ENCODE assay signal across 8 cellular contexts in the genomic region with DNA sequence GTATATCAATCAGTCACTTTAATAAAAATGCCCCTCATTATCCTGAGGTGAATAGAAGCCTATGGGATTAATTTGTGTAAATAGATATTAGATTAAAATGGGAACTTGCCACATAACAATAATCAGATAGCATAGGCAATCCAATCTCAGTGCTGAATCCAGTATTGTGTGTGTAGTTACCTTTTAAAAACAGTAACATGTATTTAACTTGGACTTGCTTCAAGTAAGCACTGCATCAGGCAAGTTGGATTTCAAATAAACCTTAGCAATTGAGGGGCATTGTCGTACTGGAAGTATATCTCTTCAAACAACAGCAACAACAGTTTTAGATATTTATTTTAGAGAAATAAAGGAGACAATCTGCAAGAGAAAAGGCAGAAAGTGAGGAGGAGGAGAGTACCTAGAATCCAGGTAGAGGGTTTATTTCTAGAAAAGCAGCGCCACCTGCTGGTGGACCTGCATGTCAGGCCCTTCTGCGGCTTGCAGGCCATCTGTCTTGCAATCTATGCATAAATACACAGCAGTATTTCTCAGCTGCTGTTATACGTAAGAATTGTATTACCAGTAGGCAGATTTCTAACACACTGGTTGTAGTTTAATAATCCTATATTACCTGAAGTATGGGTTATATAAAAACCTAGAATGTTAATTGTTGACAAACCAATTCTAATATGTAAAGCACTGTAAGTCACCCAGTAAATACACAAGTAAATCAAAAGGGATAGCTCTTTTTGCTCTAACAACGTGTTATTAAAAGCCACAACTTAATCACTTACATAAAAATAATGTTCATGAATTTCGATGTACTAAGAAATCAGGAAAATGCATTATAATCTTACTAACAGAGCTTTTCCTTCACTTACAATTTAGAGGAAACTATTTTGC.
DNase-seq lines count a peak whose midpoint lies in the region; ATAC-seq, FAIRE-seq and TF ChIP-seq lines count a peak whose summit lies in the region.

No MANE protein-coding gene starts in this region.

- H3K4me1 Mint-ChIP-seq in CD8-positive, alpha-beta memory T cell, result no peaks in the 10 kb centered on the region
- no peaks in the 10 kb centered on the region for H3K4me1 Mint-ChIP-seq in natural killer cell
- no peaks in the 10 kb centered on the region for H3K4me1 Mint-ChIP-seq in stimulated activated effector memory CD8-positive, alpha-beta T cell treated with anti-CD3 and anti-CD28 coated beads, Interleukin-12 subunit alpha, Interleukin-12 subunit beta, amount 100 ng/mL, for 72 hours

- no peaks in the 10 kb centered on the region for H3K9me3 ChIP-seq in CD8-positive, alpha-beta memory T cell (ENCODE audit: low read length)
- H3K9me3 ChIP-seq in esophagus muscularis mucosa, result no peaks in the 10 kb centered on the region

- no peaks in the 10 kb centered on the region for H3K36me3 ChIP-seq in CD8-positive, alpha-beta memory T cell (ENCODE audit: insufficient read depth, low read length)
- H3K36me3 ChIP-seq in esophagus muscularis mucosa, result no peaks in the 10 kb centered on the region

- no peak overlapping the region for H3K27ac Mint-ChIP-seq in CD8-positive, alpha-beta memory T cell
- H3K27ac Mint-ChIP-seq in natural killer cell, result no peak overlapping the region
- no peak overlapping the region for H3K27ac Mint-ChIP-seq in stimulated activated effector memory CD8-positive, alpha-beta T cell treated with anti-CD3 and anti-CD28 coated beads, Interleukin-12 subunit alpha, Interleukin-12 subunit beta, amount 100 ng/mL, for 72 hours

- H3K4me3 Mint-ChIP-seq in CD8-positive, alpha-beta memory T cell, result no peak overlapping the region
- no peak overlapping the region for H3K4me3 Mint-ChIP-seq in natural killer cell
- no peak overlapping the region for H3K4me3 Mint-ChIP-seq in stimulated activated effector memory CD8-positive, alpha-beta T cell treated with anti-CD3 and anti-CD28 coated beads, Interleukin-12 subunit alpha, Interleukin-12 subunit beta, amount 100 ng/mL, for 72 hours

- POLR2A ChIA-PET in CD8-positive, alpha-beta memory T cell (lab: Charles Lee), result no interaction called here

- CTCF ChIA-PET in CD8-positive, alpha-beta memory T cell (lab: Charles Lee), result no interaction called here

- TF ChIP-seq CTCF in esophagus muscularis mucosa (IDR thresholded peaks at IDR 0.05), result peak; percentile 85 to 94 (median 93)
- peak; percentile 99 for TF ChIP-seq CTCF in natural killer cell (IDR thresholded peaks at IDR 0.05)

- no peaks in the 10 kb centered on the region for H3K36me3 Mint-ChIP-seq in CD8-positive, alpha-beta memory T cell
- H3K36me3 Mint-ChIP-seq in natural killer cell, result no peaks in the 10 kb centered on the region
- no peaks in the 10 kb centered on the region for H3K36me3 Mint-ChIP-seq in stimulated activated effector memory CD8-positive, alpha-beta T cell treated with anti-CD3 and anti-CD28 coated beads, Interleukin-12 subunit alpha, Interleukin-12 subunit beta, amount 100 ng/mL, for 72 hours

- peak; percentile 20 for FAIRE-seq in HTR-8/SVneo (lab: Jason Lieb, UNC)

- no peaks in the 10 kb centered on the region for H3K27me3 ChIP-seq in CD8-positive, alpha-beta memory T cell (ENCODE audit: insufficient read depth, low read length, poor library complexity, severe bottlenecking)
- H3K27me3 ChIP-seq in esophagus muscularis mucosa, result no peaks in the 10 kb centered on the region

- ATAC-seq in GM21360 (IDR thresholded peaks at IDR 0.05; ENCODE audit: unreplicated experiment), result peak; percentile 75
- ATAC-seq in natural killer cell, result peak in 2 of 3 donors; percentile 40 to 76
- peak; percentile 55 for ATAC-seq in stimulated activated effector memory CD8-positive, alpha-beta T cell treated with anti-CD3 and anti-CD28 coated beads, Interleukin-12 subunit alpha, Interleukin-12 subunit beta, amount 100 ng/mL, for 72 hours

- H3K4me3 ChIP-seq in CD8-positive, alpha-beta memory T cell (ENCODE audit: low read length), result no peak overlapping the region
- no peak overlapping the region for H3K4me3 ChIP-seq in esophagus muscularis mucosa

- no peaks in the 10 kb centered on the region for H3K9me3 Mint-ChIP-seq in CD8-positive, alpha-beta memory T cell
- H3K9me3 Mint-ChIP-seq in natural killer cell, result no peaks in the 10 kb centered on the region
- H3K9me3 Mint-ChIP-seq in stimulated activated effector memory CD8-positive, alpha-beta T cell treated with anti-CD3 and anti-CD28 coated beads, Interleukin-12 subunit alpha, Interleukin-12 subunit beta, amount 100 ng/mL, for 72 hours, result no peaks in the 10 kb centered on the region

- H3K27ac ChIP-seq in CD8-positive, alpha-beta memory T cell (ENCODE audit: low read depth, low read length), result no peak overlapping the region
- no peak overlapping the region for H3K27ac ChIP-seq in esophagus muscularis mucosa (replicated peaks in 1 of 4)

- peak; percentile 24 to 58 (median 39) for DNase-seq in CD8-positive, alpha-beta memory T cell
- DNase-seq in HTR-8/SVneo (ENCODE audit: insufficient read length, low spot score) (peak; percentile 60), NOMO-1 treated with DMSO at 0.1 percent for 48 hours (lab: John Stamatoyannopoulos, UW; ENCODE audit: unreplicated experiment) (peak; percentile 70), activated T-cell treated with anti-CD3 and anti-CD28 coated beads for 24 hours (ENCODE audit: low read depth) (peak; percentile 42), esophagus muscularis mucosa (ENCODE audit: extremely low spot score) (no peak), natural killer cell (peak; percentile 55)
- peak; percentile 45 to 64 for DNase-seq in stimulated activated effector memory CD8-positive, alpha-beta T cell treated with anti-CD3 and anti-CD28 coated beads, Interleukin-12 subunit alpha, Interleukin-12 subunit beta, amount 100 ng/mL, for 72 hours (ENCODE audit: low spot score in 2 of 2)

- no peak for TF ChIP-seq EP300 in esophagus muscularis mucosa (IDR thresholded peaks at IDR 0.05)

- no peak for TF ChIP-seq POLR2A in esophagus muscularis mucosa (IDR thresholded peaks at IDR 0.05; ENCODE audit: low read depth)

- 20% methylated on average over 6 of the region's 6 CpGs for WGBS in esophagus muscularis mucosa

- intact Hi-C loops in esophagus muscularis mucosa (cut with DNase I) (no loop called here), natural killer cell (cut with micrococcal nuclease) (loop anchor here (5.0 kb wide), 1 partner anchor 128 kb away; no protein-coding TSS in a partner anchor)

- peaks cover 0 to 3% of the 10 kb centered on the region in 2 donors for H3K27me3 Mint-ChIP-seq in CD8-positive, alpha-beta memory T cell
- H3K27me3 Mint-ChIP-seq in natural killer cell (ENCODE audit: low read depth in 2 of 2), result no peaks in the 10 kb centered on the region

- no peaks in the 10 kb centered on the region for H3K4me1 ChIP-seq in CD8-positive, alpha-beta memory T cell (ENCODE audit: insufficient read depth, low read length)
- H3K4me1 ChIP-seq in esophagus muscularis mucosa, result peaks cover 0 to 20% (median 5%) of the 10 kb centered on the region in 4 donors
